In the genomic region with DNA sequence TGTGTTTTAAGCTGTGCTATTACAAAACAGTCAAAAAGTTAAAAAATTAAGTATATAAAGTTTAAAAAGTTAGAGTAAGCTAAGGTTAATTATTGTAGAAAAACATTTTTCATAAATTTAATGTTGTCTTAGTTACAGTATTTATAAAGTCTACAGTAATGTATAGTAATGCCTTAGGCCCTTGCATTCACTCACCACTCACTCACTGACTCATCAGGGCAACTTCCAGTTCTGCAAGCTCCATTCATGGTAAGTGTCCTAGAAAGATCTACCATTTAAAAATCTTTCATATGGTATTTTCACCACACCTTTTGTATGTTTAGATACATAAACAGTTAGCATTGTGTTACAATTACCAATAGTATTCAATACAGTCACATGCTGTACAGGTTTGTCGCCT, we compare ENCODE assay signal across 33 cellular contexts. TPM values are rescaled to one million over a fixed set of nuclear protein-coding genes. Genes with fewer than 3 reads are reported as not detected.
"Had no signal": no experiment of that assay in that cellular context is flagged by ENCODE, and none has a peak within 500 bp of the region (broad histone marks: within the 10 kb centered on the region; RNA-seq: fewer than 3 reads in every experiment).

No MANE protein-coding gene starts in this region.

- H3K4me3 ChIP-seq: cardiac muscle cell, Peyer's patch had no signal

- H3K27ac ChIP-seq: cardiac muscle cell, Peyer's patch, VCaP had no signal

- H3K27me3 ChIP-seq: Peyer's patch had no signal

- H3K36me3 ChIP-seq: cardiac muscle cell, Peyer's patch had no signal

- H3K4me1 Mint-ChIP-seq: activated CD8-positive, alpha-beta memory T cell treated with anti-CD3 and anti-CD28 coated beads, Interleukin-2, amount 10 ng/mL, durations not matched to agents 7 days and 5 days; brain had no signal

- H3K4me1 ChIP-seq: Peyer's patch had no signal

- H3K27ac Mint-ChIP-seq: activated CD8-positive, alpha-beta memory T cell treated with anti-CD3 and anti-CD28 coated beads, Interleukin-2, amount 10 ng/mL, durations not matched to agents 7 days and 5 days; activated CD8-positive, alpha-beta T cell treated with anti-CD3 and anti-CD28 coated beads, Interleukin-2, amount 10 ng/mL, durations not matched to agents 7 days and 5 days; activated naive CD4-positive, alpha-beta T cell treated with anti-CD3 and anti-CD28 coated beads, Interleukin-2, amount 50 U/mL, for 72 hours; activated T-cell treated with anti-CD3 and anti-CD28 coated beads, Interleukin-2, amount 50 U/mL, for 24 hours; activated T-helper 1 cell treated with anti-CD3 and anti-CD28 coated beads, Interleukin-12 subunit alpha, Interleukin-12 subunit beta, Interleukin-2, Interleukin-4 antibody, amounts not matched to agents 30 ng/mL and 10 ng/mL and 1 ng/mL, durations not matched to agents 14 hours and 24 hours and 36 hours; brain had no signal

- H3K9me3 Mint-ChIP-seq: activated naive CD4-positive, alpha-beta T cell treated with anti-CD3 and anti-CD28 coated beads, Interleukin-2, amount 50 U/mL, for 72 hours; activated T-cell treated with anti-CD3 and anti-CD28 coated beads, Interleukin-2, amount 50 U/mL, for 24 hours; activated T-helper 1 cell treated with anti-CD3 and anti-CD28 coated beads, Interleukin-12 subunit alpha, Interleukin-12 subunit beta, Interleukin-2, Interleukin-4 antibody, amounts not matched to agents 30 ng/mL and 10 ng/mL and 1 ng/mL, durations not matched to agents 14 hours and 24 hours and 36 hours; brain had no signal

- H3K36me3 Mint-ChIP-seq: activated CD8-positive, alpha-beta memory T cell treated with anti-CD3 and anti-CD28 coated beads, Interleukin-2, amount 10 ng/mL, durations not matched to agents 7 days and 5 days; activated naive CD4-positive, alpha-beta T cell treated with anti-CD3 and anti-CD28 coated beads, Interleukin-2, amount 50 U/mL, for 72 hours; brain had no signal

- DNase-seq: activated CD4-positive, CD25-positive, alpha-beta regulatory T cell; activated CD8-positive, alpha-beta memory T cell treated with anti-CD3 and anti-CD28 coated beads, Interleukin-2, amount 10 ng/mL, durations not matched to agents 7 days and 5 days; activated CD8-positive, alpha-beta T cell treated with anti-CD3 and anti-CD28 coated beads, Interleukin-2, amount 10 ng/mL, durations not matched to agents 7 days and 5 days; activated effector memory CD4-positive, alpha-beta T cell treated with Interleukin-2 at 50 U/mL for 16 hours; activated naive CD4-positive, alpha-beta T cell treated with Interleukin-2 at 50 U/mL for 16 hours; activated T-cell treated with anti-CD3 and anti-CD28 coated beads, Interleukin-2, amount 50 U/mL, for 24 hours; amygdala; KG1; MV-4-11; NCI-H1092 treated with DMSO at 0.1 percent for 48 hours; NCI-H1417 treated with DMSO at 0.1 percent for 48 hours; NCI-H1694; NCI-H2029; NCI-H2107; NCI-H2171 treated with DMSO at 0.1 percent for 48 hours; NCI-H345; NCI-H510A; NCI-H526 treated with DMSO at 0.1 percent for 48 hours; NK-92 treated with Interleukin-12 subunit alpha and Interleukin-12 subunit beta, amount 100 ng/mL, for 24 hours; OCI-M1; Peyer's patch; SIG-M5; T-helper 2 cell; T1000 had no signal

- H3K4me3 Mint-ChIP-seq: activated CD8-positive, alpha-beta memory T cell treated with anti-CD3 and anti-CD28 coated beads, Interleukin-2, amount 10 ng/mL, durations not matched to agents 7 days and 5 days; activated CD8-positive, alpha-beta T cell treated with anti-CD3 and anti-CD28 coated beads, Interleukin-2, amount 10 ng/mL, durations not matched to agents 7 days and 5 days; activated T-cell treated with anti-CD3 and anti-CD28 coated beads, Interleukin-2, amount 50 U/mL, for 24 hours; activated T-helper 1 cell treated with anti-CD3 and anti-CD28 coated beads, Interleukin-12 subunit alpha, Interleukin-12 subunit beta, Interleukin-2, Interleukin-4 antibody, amounts not matched to agents 30 ng/mL and 10 ng/mL and 1 ng/mL, durations not matched to agents 14 hours and 24 hours and 36 hours; brain had no signal

- H3K9me3 ChIP-seq: Peyer's patch had no signal

- FAIRE-seq: astrocyte, TTC549 had no signal

- ATAC-seq: activated CD8-positive, alpha-beta memory T cell treated with anti-CD3 and anti-CD28 coated beads, Interleukin-2, amount 10 ng/mL, durations not matched to agents 7 days and 5 days; activated CD8-positive, alpha-beta T cell treated with anti-CD3 and anti-CD28 coated beads, Interleukin-2, amount 10 ng/mL, durations not matched to agents 7 days and 5 days; activated naive CD4-positive, alpha-beta T cell treated with anti-CD3 and anti-CD28 coated beads, Interleukin-2, amount 50 U/mL, for 72 hours had no signal

RNA-seq across cellular contexts. Expression of a gene that starts 15.1 kb away (rescaled TPM):
- total RNA-seq: astrocyte, cardiac muscle cell had no signal
- polyA plus RNA-seq: cardiac muscle cell had no signal

RNA-seq across cellular contexts. Expression of a gene that starts 17.6 kb away (rescaled TPM):
- total RNA-seq: activated CD8-positive, alpha-beta memory T cell treated with anti-CD3 and anti-CD28 coated beads, Interleukin-2, amount 10 ng/mL, durations not matched to agents 7 days and 5 days; activated CD8-positive, alpha-beta T cell treated with anti-CD3 and anti-CD28 coated beads, Interleukin-2, amount 10 ng/mL, durations not matched to agents 7 days and 5 days; activated naive CD4-positive, alpha-beta T cell treated with anti-CD3 and anti-CD28 coated beads, Interleukin-2, amount 50 U/mL, for 72 hours; activated T-helper 1 cell treated with anti-CD3 and anti-CD28 coated beads, Interleukin-12 subunit alpha, Interleukin-12 subunit beta, Interleukin-2, Interleukin-4 antibody, amounts not matched to agents 30 ng/mL and 10 ng/mL and 1 ng/mL, durations not matched to agents 14 hours and 24 hours and 36 hours; astrocyte; cardiac muscle cell; LHCN-M2; M059J had no signal
- polyA plus RNA-seq: cardiac muscle cell had no signal

RNA-seq across cellular contexts. Expression of a gene that starts 52.9 kb away (rescaled TPM):
- total RNA-seq: activated CD8-positive, alpha-beta memory T cell treated with anti-CD3 and anti-CD28 coated beads, Interleukin-2, amount 10 ng/mL, durations not matched to agents 7 days and 5 days; activated CD8-positive, alpha-beta T cell treated with anti-CD3 and anti-CD28 coated beads, Interleukin-2, amount 10 ng/mL, durations not matched to agents 7 days and 5 days; activated naive CD4-positive, alpha-beta T cell treated with anti-CD3 and anti-CD28 coated beads, Interleukin-2, amount 50 U/mL, for 72 hours; activated T-helper 1 cell treated with anti-CD3 and anti-CD28 coated beads, Interleukin-12 subunit alpha, Interleukin-12 subunit beta, Interleukin-2, Interleukin-4 antibody, amounts not matched to agents 30 ng/mL and 10 ng/mL and 1 ng/mL, durations not matched to agents 14 hours and 24 hours and 36 hours; astrocyte; cardiac muscle cell; LHCN-M2; M059J; Peyer's patch had no signal
- polyA plus RNA-seq: cardiac muscle cell had no signal
